Comparison of ENCODE assay signal across 20 cellular contexts in genomic region chr5:96084874-96085545, GRCh38.
DNase-seq lines count a peak whose midpoint lies in the region; ATAC-seq, FAIRE-seq and TF ChIP-seq lines count a peak whose summit lies in the region.
"Had no signal": no experiment of that assay in that cellular context is flagged by ENCODE, and none has a peak within 500 bp of the region (broad histone marks: within the 10 kb centered on the region; RNA-seq: fewer than 3 reads in every experiment).

No MANE protein-coding gene starts in this region.

- H3K4me1 ChIP-seq in IMR-90 (ENCODE audit: control insufficient read depth, insufficient read depth, low read length) (peaks cover 14% of the 10 kb centered on the region), mammary epithelial cell (ENCODE audit: insufficient read depth, low read length) (peaks cover 26% of the 10 kb centered on the region), HepG2 (ENCODE audit: insufficient read depth, low read length) (peaks cover 38% of the 10 kb centered on the region), esophagus muscularis mucosa (peaks cover 0 to 12% (median 5%) of the 10 kb centered on the region in 4 donors), right atrium auricular region (no peaks in the 10 kb centered on the region)
- H3K4me1 ChIP-seq: adrenal gland, testis had no signal

- H3K4me2 ChIP-seq in IMR-90 (ENCODE audit: low read depth, low read length) (no peak overlapping the region), mammary epithelial cell (ENCODE audit: insufficient read depth, low read depth, low read length) (no peak overlapping the region), HepG2 (ENCODE audit: low read depth, low read length) (no peak overlapping the region)
- H3K4me2 ChIP-seq: SK-N-SH had no signal

- intact Hi-C loops in IMR-90 (cut with micrococcal nuclease) (no loop called here), mammary epithelial cell (cut with micrococcal nuclease) (no loop called here), HepG2 (cut with micrococcal nuclease; ENCODE audit: unreplicated experiment) (no loop called here), esophagus muscularis mucosa (cut with DNase I) (no loop called here)

- H3K4ac ChIP-seq in IMR-90 (ENCODE audit: low read depth, low read length): 0 out of 2 replicates have a peak overlapping the region, but pooled peaks have one; percentile 44

- no peak for TF ChIP-seq CTCF in IMR-90 (conservative IDR thresholded peaks at IDR 0.05; ENCODE audit: low read depth, low read length)
- no peak for TF ChIP-seq CTCF in mammary epithelial cell (conservative IDR thresholded peaks at IDR 0.05 in 1 of 2, IDR thresholded peaks at IDR 0.05 in 1 of 2; ENCODE audit: extremely low read depth in 1 of 2, insufficient read depth in 1 of 2, low read depth in 1 of 2, low read length in 2 of 2)
- no peak for TF ChIP-seq CTCF in HepG2 (CRISPR knock-in tag; IDR thresholded peaks at IDR 0.05)
- TF ChIP-seq CTCF in esophagus muscularis mucosa (IDR thresholded peaks at IDR 0.05): no peak
- no peak for TF ChIP-seq CTCF in brain microvascular endothelial cell (IDR thresholded peaks at IDR 0.05; ENCODE audit: low read depth, low read length, missing control alignments)
- no peak for TF ChIP-seq CTCF in right atrium auricular region (IDR thresholded peaks at IDR 0.05)

- peak overlapping the region; percentile 51; the same call in 1 of the 2 replicates for H3K14ac ChIP-seq in IMR-90 (replicated peaks; ENCODE audit: low read depth, low read length)

- no peak overlapping the region for H4K8ac ChIP-seq in IMR-90 (ENCODE audit: low read depth in 2 of 2, low read length in 2 of 2)

- no peak overlapping the region for H3K9ac ChIP-seq in IMR-90 (ENCODE audit: low read depth, low read length)
- no peak overlapping the region for H3K9ac ChIP-seq in mammary epithelial cell (ENCODE audit: insufficient read depth, low read length)
- H3K9ac ChIP-seq in HepG2 (ENCODE audit: insufficient read depth, low read depth, low read length): no peak overlapping the region
- H3K9ac ChIP-seq: SK-N-SH had no signal

- no peak for FAIRE-seq in HepG2 (lab: Jason Lieb, UNC)

- POLR2A ChIA-PET in IMR-90 (lab: Charles Lee; ENCODE audit: unreplicated experiment) (no interaction called here), HepG2 (lab: Yijun Ruan, JAX) (no interaction called here)

- TF ChIP-seq RAD21 in IMR-90 (IDR thresholded peaks at IDR 0.05; ENCODE audit: low read length) (no peak), HepG2 (CRISPR knock-in tag; IDR thresholded peaks at IDR 0.05) (no peak)

- 0 out of 2 replicates have a peak overlapping the region, but pooled peaks have one; percentile 43 for H3K23ac ChIP-seq in IMR-90 (ENCODE audit: low read depth, low read length)

- no peak overlapping the region for H3K18ac ChIP-seq in IMR-90 (ENCODE audit: low read depth, low read length)

- H3K27ac ChIP-seq in IMR-90 (ENCODE audit: insufficient read depth, low read length): no peak overlapping the region
- H3K27ac ChIP-seq in mammary epithelial cell (ENCODE audit: insufficient read depth, low read depth, low read length): peak overlapping the region; percentile 22
- H3K27ac ChIP-seq in HepG2 (ENCODE audit: extremely low read length, insufficient read depth, low read length): no peak overlapping the region
- no peak overlapping the region for H3K27ac ChIP-seq in esophagus muscularis mucosa (replicated peaks in 1 of 4)
- H3K27ac ChIP-seq in brain microvascular endothelial cell: no peak overlapping the region
- no peak overlapping the region for H3K27ac ChIP-seq in right atrium auricular region
- H3K27ac ChIP-seq: adrenal gland, testis had no signal

- no peaks in the 10 kb centered on the region for H3K36me3 ChIP-seq in IMR-90 (ENCODE audit: control insufficient read depth, insufficient read depth, low read length)
- H3K36me3 ChIP-seq in mammary epithelial cell (ENCODE audit: insufficient read depth, low read length): no peaks in the 10 kb centered on the region
- H3K36me3 ChIP-seq in HepG2 (replicated peaks in 1 of 2; ENCODE audit: control insufficient read depth in 1 of 2, insufficient read depth in 2 of 2, low read length in 2 of 2): no peaks in the 10 kb centered on the region
- no peaks in the 10 kb centered on the region for H3K36me3 ChIP-seq in esophagus muscularis mucosa
- H3K36me3 ChIP-seq in brain microvascular endothelial cell (replicated peaks): no peaks in the 10 kb centered on the region
- H3K36me3 ChIP-seq in right atrium auricular region: no peaks in the 10 kb centered on the region
- H3K36me3 ChIP-seq: adrenal gland had no signal

- no peak overlapping the region for H4K5ac ChIP-seq in IMR-90 (ENCODE audit: low read depth, low read length)

- no peak overlapping the region for H2AK9ac ChIP-seq in IMR-90 (replicated peaks; ENCODE audit: low read depth, low read length, poor library complexity)

- H4K20me1 ChIP-seq in IMR-90 (ENCODE audit: insufficient read depth, low read length) (no peaks in the 10 kb centered on the region), mammary epithelial cell (ENCODE audit: insufficient read depth, low read length) (no peaks in the 10 kb centered on the region), HepG2 (ENCODE audit: insufficient read depth, low read length) (no peaks in the 10 kb centered on the region)

- TF ChIP-seq EP300 in HepG2 (IDR thresholded peaks at IDR 0.05; ENCODE audit: low read depth in 2 of 2, low read length in 2 of 2): no peak
- no peak for TF ChIP-seq EP300 in HepG2 (CRISPR knock-in tag; IDR thresholded peaks at IDR 0.05; ENCODE audit: borderline replicate concordance)
- no peak for TF ChIP-seq EP300 in esophagus muscularis mucosa (IDR thresholded peaks at IDR 0.05)

- no peak overlapping the region for H2AFZ ChIP-seq in IMR-90 (replicated peaks; ENCODE audit: low read length, poor library complexity)
- H2AFZ ChIP-seq in mammary epithelial cell (ENCODE audit: low read depth, low read length): peak overlapping the region; percentile 48
- no peak overlapping the region for H2AFZ ChIP-seq in HepG2 (ENCODE audit: low read length)

- peaks cover 7% of the 10 kb centered on the region for H3K9me1 ChIP-seq in IMR-90 (ENCODE audit: insufficient read depth, low read length)

- H3K79me2 ChIP-seq in mammary epithelial cell (ENCODE audit: insufficient read depth, low read length) (no peaks in the 10 kb centered on the region), HepG2 (ENCODE audit: insufficient read depth, low read length) (no peaks in the 10 kb centered on the region)

- H3K4me3 ChIP-seq in IMR-90 (ENCODE audit: insufficient read depth, low read depth, low read length) (no peak overlapping the region), mammary epithelial cell (replicated peaks in 1 of 3; ENCODE audit: insufficient read depth in 1 of 3, low read depth in 2 of 3, low read length in 3 of 3) (no peak overlapping the region), HepG2 (replicated peaks in 1 of 3; ENCODE audit: insufficient read depth in 1 of 3, low read depth in 2 of 3, low read length in 3 of 3) (no peak overlapping the region), esophagus muscularis mucosa (no peak overlapping the region), brain microvascular endothelial cell (ENCODE audit: low read depth, low read length) (no peak overlapping the region), right atrium auricular region (no peak overlapping the region)
- H3K4me3 ChIP-seq: adrenal gland, testis had no signal

- ATAC-seq in IMR-90 (ENCODE audit: low read depth): no peak
- no peak; the same call in 2 of the 3 replicates for ATAC-seq in HepG2
- ATAC-seq: left ventricle myocardium superior had no signal

- peak overlapping the region; percentile 58; the same call in 1 of the 2 replicates for H2BK120ac ChIP-seq in IMR-90 (ENCODE audit: low read depth, low read length)

- H3K79me1 ChIP-seq in IMR-90 (ENCODE audit: low read depth in 1 of 2, low read length in 2 of 2): 0 out of 4 replicates have a peak, but pooled peaks cover 0 to 4% of the 10 kb centered on the region in 2 experiments

- 100% methylated on average over 1 of the region's 2 CpGs; no CpG with 5 or more reads in 1 of the 2 experiments for WGBS in IMR-90 (ENCODE audit: extremely low coverage in 2 of 2, insufficient read length in 1 of 2), 2 experiments
- 44% methylated on average over 2 of the region's 2 CpGs for WGBS in mammary epithelial cell (ENCODE audit: low coverage, missing lambda C conversion rate)
- WGBS in HepG2 (ENCODE audit: low lambda C conversion rate): 80% methylated on average over 2 of the region's 2 CpGs
- 53% methylated on average over 2 of the region's 2 CpGs for WGBS in esophagus muscularis mucosa

- H3K27me3 ChIP-seq in IMR-90 (ENCODE audit: control insufficient read depth, insufficient read depth, low read length) (no peaks in the 10 kb centered on the region), mammary epithelial cell (ENCODE audit: insufficient read depth, low read length) (no peaks in the 10 kb centered on the region), HepG2 (ENCODE audit: control insufficient read depth in 1 of 2, insufficient read depth in 2 of 2, low read length in 2 of 2) (no peaks in the 10 kb centered on the region), esophagus muscularis mucosa (no peaks in the 10 kb centered on the region), brain microvascular endothelial cell (replicated peaks) (no peaks in the 10 kb centered on the region), right atrium auricular region (no peaks in the 10 kb centered on the region)
- H3K27me3 ChIP-seq: adrenal gland, testis had no signal

- H2BK15ac ChIP-seq in IMR-90 (ENCODE audit: low read depth, low read length): peak overlapping the region; percentile 80; the same call in 2 of the 3 replicates

- H2AK5ac ChIP-seq in IMR-90 (ENCODE audit: low read depth, low read length): no peak overlapping the region

- H3K9me3 ChIP-seq in IMR-90 (ENCODE audit: control insufficient read depth, insufficient read depth, low read length) (no peaks in the 10 kb centered on the region), mammary epithelial cell (replicated peaks; ENCODE audit: insufficient read depth, low read length) (no peaks in the 10 kb centered on the region), HepG2 (ENCODE audit: low read length) (no peaks in the 10 kb centered on the region), esophagus muscularis mucosa (no peaks in the 10 kb centered on the region), right atrium auricular region (no peaks in the 10 kb centered on the region)
- H3K9me3 ChIP-seq: adrenal gland, SK-N-SH, testis had no signal

- DNase-seq in GM03348 (ENCODE audit: low spot score): peak; percentile 13
- no peak for DNase-seq in IMR-90
- peak; percentile 58 for DNase-seq in mammary epithelial cell
- DNase-seq in HepG2 (ENCODE audit: low spot score): no peak
- no peak for DNase-seq in esophagus muscularis mucosa (ENCODE audit: extremely low spot score)
- DNase-seq in brain microvascular endothelial cell: no peak
- no peak for DNase-seq in NCI-H345 treated with DMSO at 0.1 percent for 48 hours (lab: John Stamatoyannopoulos, UW; ENCODE audit: unreplicated experiment)
- no peak for DNase-seq in right atrium auricular region (ENCODE audit: low spot score)
- DNase-seq: activated CD4-positive, CD25-positive, alpha-beta regulatory T cell treated with anti-CD3 and anti-CD28 coated beads, Interleukin-2, amount 50 U/mL, for 72 hours; adrenal gland; Calu3; foreskin fibroblast; GF-D8; left ventricle myocardium superior; NCI-H146; NCI-H345; SK-N-SH; stimulated activated CD4-positive, alpha-beta T cell treated with anti-CD3 and anti-CD28 coated beads, Interleukin-4, amount 100 ng/mL, for 24 hours; T-helper 9 cell; testis had no signal

- in situ Hi-C loops in IMR-90 (cut with MboI; ENCODE audit: low sequenced_read_pairs) (no loop called here), mammary epithelial cell (cut with MboI; ENCODE audit: low sequenced_read_pairs in 2 of 2) (no loop called here), HepG2 (cut with HindIII; ENCODE audit: extremely low pct_ligation_motif_present, low pct_unique_long_range_greater_than_20kb) (no loop called here), brain microvascular endothelial cell (cut with HindIII; ENCODE audit: low pct_ligation_motif_present, low sequenced_read_pairs) (no loop called here)

- H2BK5ac ChIP-seq in IMR-90 (ENCODE audit: low read depth, low read length, poor library complexity, severe bottlenecking): no peak overlapping the region

- no TSS peak for BruUV-seq in IMR-90 (replicated peaks; lab: Mats Ljungman, UMichigan)
- BruUV-seq in mammary epithelial cell (replicated peaks; lab: Mats Ljungman, UMichigan): no TSS peak
- BruUV-seq in HepG2 (replicated peaks; lab: Mats Ljungman, UMichigan): no TSS peak

- CTCF ChIA-PET in IMR-90 (lab: Yijun Ruan, JAX): no interaction called here
- CTCF ChIA-PET in mammary epithelial cell (lab: Charles Lee; ENCODE audit: low non-redundant PET): no interaction called here
- CTCF ChIA-PET in HepG2 (lab: Yijun Ruan, JAX; ENCODE audit: low intra/inter-chr PET ratio, low total read pairs): no interaction called here

- H3K56ac ChIP-seq in IMR-90 (ENCODE audit: extremely low read depth, insufficient read depth, low read length): no peak overlapping the region

- 0 out of 2 replicates have a peak overlapping the region, but pooled peaks have one; percentile 18 for H2BK20ac ChIP-seq in IMR-90 (ENCODE audit: low read depth, low read length)

- TF ChIP-seq POLR2A in IMR-90 (IDR thresholded peaks at IDR 0.05; ENCODE audit: low read depth, low read length) (no peak), HepG2 (IDR thresholded peaks at IDR 0.05; ENCODE audit: insufficient read depth in 1 of 2, low read depth in 2 of 2, low read length in 2 of 2) (no peak), esophagus muscularis mucosa (IDR thresholded peaks at IDR 0.05; ENCODE audit: low read depth) (no peak)

- H4K91ac ChIP-seq in IMR-90 (ENCODE audit: insufficient read depth, low read depth, low read length): no peak overlapping the region

- dilution Hi-C loops in IMR-90 (cut with HindIII; ENCODE audit: low sequenced_read_pairs, unreplicated experiment): no loop called here
- dilution Hi-C loops in mammary epithelial cell (cut with HindIII; ENCODE audit: low sequenced_read_pairs): loop anchor here (5.0 kb wide), 1 partner anchor 58 kb away; no protein-coding TSS in a partner anchor

Comparison
In these comparisons a context has a peak if more than half of its experiments do, and no peak if none do; other contexts are left out.
1. DNase-seq: peak in GM03348 (single experiment) and mammary epithelial cell (single experiment); none in IMR-90 (single experiment), HepG2 (single experiment), esophagus muscularis mucosa (single experiment), brain microvascular endothelial cell (single experiment), NCI-H345 treated with DMSO at 0.1 percent for 48 hours (single experiment) and right atrium auricular region (single experiment).